Comparison of ENCODE assay signal across 9 cellular contexts in the genomic region with DNA sequence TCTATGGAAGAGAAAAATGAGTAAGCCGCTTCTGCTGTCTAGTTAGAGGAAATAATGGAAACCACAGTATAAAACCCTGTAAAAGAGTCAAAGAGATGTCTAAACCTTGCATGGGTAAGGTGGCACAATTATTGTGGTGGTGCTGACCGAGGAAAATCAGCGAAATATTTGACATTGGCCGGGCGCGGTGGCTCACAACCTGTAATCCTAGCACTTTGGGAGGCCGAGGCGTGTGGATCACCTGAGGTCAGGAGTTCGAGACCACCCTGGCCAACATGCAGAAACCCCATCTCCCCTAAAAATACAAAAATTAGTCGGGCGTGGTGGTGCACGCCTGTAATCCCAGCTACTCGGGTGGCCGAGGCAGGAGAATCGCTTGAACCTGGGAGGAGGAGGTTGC. TPM values are rescaled to one million over a fixed set of nuclear protein-coding genes. Genes with fewer than 3 reads are reported as not detected.
DNase-seq lines count a peak whose midpoint lies in the region; ATAC-seq, FAIRE-seq and TF ChIP-seq lines count a peak whose summit lies in the region.
"Not testable (repeated sequence)": the region's sequence is repeated elsewhere in the genome, so short reads cannot be mapped to it uniquely, and the experiment has no call there.
"Had no signal": no experiment of that assay in that cellular context is flagged by ENCODE, and none has a peak within 500 bp of the region (broad histone marks: within the 10 kb centered on the region; RNA-seq: fewer than 3 reads in every experiment).

No MANE protein-coding gene starts in this region.

- peak overlapping the region; percentile 87 for H3K9ac ChIP-seq in BLaER1
- peak overlapping the region; percentile 68 for H3K9ac ChIP-seq in SK-N-MC (ENCODE audit: insufficient read length)
- peak overlapping the region in 1 of 4 experiments; percentile 6; a peak in 1 of 7 replicates for H3K9ac ChIP-seq in H1 (replicated peaks in 1 of 4; ENCODE audit: extremely low read depth in 1 of 4, low read depth in 3 of 4, low read length in 3 of 4)
- H3K9ac ChIP-seq in kidney (ENCODE audit: low read length in 2 of 2) = peak overlapping the region; percentile 34 to 60

- ATAC-seq in HG02981 (IDR thresholded peaks at IDR 0.05; ENCODE audit: unreplicated experiment) = peak; percentile 1

- not testable (repeated sequence) for H2BK120ac ChIP-seq in H1 (replicated peaks; ENCODE audit: low read depth, low read length)

- 86% methylated on average over 15 of the region's 15 CpGs; no CpG with 5 or more reads in 1 of the 2 experiments for WGBS in H1 (ENCODE audit: extremely low coverage in 1 of 2, insufficient coverage in 1 of 2, insufficient read length in 1 of 2, insufficient replicate concordance in 2 of 2, low coverage in 1 of 2, low lambda C conversion rate in 2 of 2, missing lambda C conversion rate in 1 of 2), 2 experiments
- 81% methylated on average over 15 of the region's 15 CpGs for WGBS in suprapubic skin

- H2BK15ac ChIP-seq in H1 (ENCODE audit: low read length) = not testable (repeated sequence)

- peak overlapping the region; percentile 85 for H3K4me2 ChIP-seq in BLaER1
- H3K4me2 ChIP-seq in H1 (ENCODE audit: insufficient read depth in 1 of 2, low read depth in 2 of 2, low read length in 2 of 2) = peak overlapping the region in 1 of 2 experiments; percentile 86; a peak in 3 of 4 replicates

- H3K4me1 ChIP-seq in BLaER1 = peaks cover 33% of the 10 kb centered on the region
- peaks cover 2 to 12% (median 5%) of the 10 kb centered on the region in 4 experiments; a peak in 6 of 7 replicates for H3K4me1 ChIP-seq in H1 (replicated peaks in 1 of 4; ENCODE audit: control insufficient read depth in 3 of 4, insufficient read depth in 4 of 4, low read length in 3 of 4)
- not testable (repeated sequence) for H3K4me1 ChIP-seq in kidney (ENCODE audit: control insufficient read depth in 1 of 2, insufficient read depth in 1 of 2, low read depth in 1 of 2, low read length in 2 of 2)
- H3K4me1 ChIP-seq in neuron (ENCODE audit: insufficient read depth, low read length) = peaks cover 19% of the 10 kb centered on the region
- peaks cover 20% of the 10 kb centered on the region for H3K4me1 ChIP-seq in suprapubic skin

- H2AK5ac ChIP-seq in H1 (ENCODE audit: low read depth, low read length) = not testable (repeated sequence)

- not testable (repeated sequence) for H3K9me3 ChIP-seq in BLaER1; SK-N-MC (ENCODE audit: low read depth, low read length); H1 (ENCODE audit: insufficient read depth in 2 of 2, low read depth in 1 of 2, low read length in 1 of 2); kidney (ENCODE audit: control insufficient read depth in 1 of 2, low read length in 2 of 2); neuron (ENCODE audit: low read length); suprapubic skin

- H3K4me3 Mint-ChIP-seq in activated naive CD4-positive, alpha-beta T cell treated with anti-CD3 and anti-CD28 coated beads, Interleukin-2, amount 50 U/mL, for 24 hours = peak overlapping the region; percentile 96

- H3K56ac ChIP-seq in H1 (replicated peaks; ENCODE audit: insufficient read length, low read depth, low read length) = not testable (repeated sequence)

- not testable (repeated sequence) for H3K79me1 ChIP-seq in H1 (ENCODE audit: low read depth, low read length)

- POLR2A ChIA-PET in H1 (lab: Charles Lee; ENCODE audit: partially characterized antibody) = interaction anchor here (0.7 to 2.2 kb wide), 8 partner anchors 8 to 57 kb away, joined by 3 to 24 read pairs (median 4); no protein-coding TSS in a partner anchor

- not testable (repeated sequence) for TF ChIP-seq EP300 in H1 (IDR thresholded peaks at IDR 0.05; ENCODE audit: borderline replicate concordance in 1 of 2, low read depth in 2 of 2, low read length in 2 of 2); suprapubic skin (IDR thresholded peaks at IDR 0.05)

- peak overlapping the region; percentile 72; the same call in 1 of the 2 replicates for H4K8ac ChIP-seq in H1 (ENCODE audit: extremely low read depth, insufficient read depth, low read length)

- H4K91ac ChIP-seq in H1 (replicated peaks; ENCODE audit: insufficient read length, low read length) = not testable (repeated sequence)

- peak overlapping the region; percentile 91 for H3K27ac Mint-ChIP-seq in activated naive CD4-positive, alpha-beta T cell treated with anti-CD3 and anti-CD28 coated beads, Interleukin-2, amount 50 U/mL, for 24 hours

- not testable (repeated sequence) for H2BK5ac ChIP-seq in H1 (ENCODE audit: low read depth, low read length)

- peak overlapping the region; percentile 55; the same call in 1 of the 2 replicates for H2AFZ ChIP-seq in H1 (ENCODE audit: low read length)
- H2AFZ ChIP-seq in neuron (ENCODE audit: low read depth, low read length) = peak overlapping the region; percentile 77

- H3K36me3 ChIP-seq in BLaER1 (peaks cover 23% of the 10 kb centered on the region), SK-N-MC (ENCODE audit: insufficient read depth, low read length) (peaks cover 30% of the 10 kb centered on the region), H1 (ENCODE audit: control insufficient read depth in 2 of 4, insufficient read depth in 4 of 4, low read length in 3 of 4) (peaks cover 2 to 15% (median 8%) of the 10 kb centered on the region in 4 experiments), neuron (ENCODE audit: insufficient read depth, low read length) (peaks cover 14% of the 10 kb centered on the region)
- H3K36me3 ChIP-seq in kidney (ENCODE audit: control insufficient read depth in 1 of 2, insufficient read depth in 2 of 2, low read length in 2 of 2); suprapubic skin: not testable (repeated sequence)

- H3K14ac ChIP-seq in H1 (ENCODE audit: insufficient read length) = not testable (repeated sequence)

- CTCF ChIA-PET in H1 (lab: Charles Lee; ENCODE audit: partially characterized antibody) = interaction anchor here (1.1 kb wide), 1 partner anchor 11 kb away, joined by 3 read pairs; no protein-coding TSS in a partner anchor

- DNase-seq in SK-N-MC (ENCODE audit: low read depth, low spot score); H1 (ENCODE audit: low read depth in 1 of 2, low spot score in 2 of 2); kidney; suprapubic skin (ENCODE audit: low spot score in 2 of 2): not testable (repeated sequence)

- FAIRE-seq in H1 (lab: Jason Lieb, UNC); kidney (lab: Jason Lieb, UNC): not testable (repeated sequence)

- not testable (repeated sequence) for H2BK12ac ChIP-seq in H1 (ENCODE audit: low read depth, low read length)

- TF ChIP-seq CTCF in H1 (IDR thresholded peaks at IDR 0.05; ENCODE audit: control extremely low read depth in 1 of 3, insufficient read depth in 1 of 3, low read depth in 1 of 3, low read length in 3 of 3); kidney (IDR thresholded peaks at IDR 0.05; ENCODE audit: borderline replicate concordance, extremely low read depth, insufficient read depth); suprapubic skin (IDR thresholded peaks at IDR 0.05): not testable (repeated sequence)

- not testable (repeated sequence) for H3K9me3 Mint-ChIP-seq in activated naive CD4-positive, alpha-beta T cell treated with anti-CD3 and anti-CD28 coated beads, Interleukin-2, amount 50 U/mL, for 24 hours

- peaks cover 11% of the 10 kb centered on the region for H3K36me3 Mint-ChIP-seq in activated naive CD4-positive, alpha-beta T cell treated with anti-CD3 and anti-CD28 coated beads, Interleukin-2, amount 50 U/mL, for 24 hours

- peaks cover 32% of the 10 kb centered on the region for H4K20me1 ChIP-seq in BLaER1
- peaks cover 6 to 15% of the 10 kb centered on the region in 2 experiments for H4K20me1 ChIP-seq in H1 (replicated peaks in 1 of 2; ENCODE audit: control insufficient read depth in 1 of 2, insufficient read depth in 2 of 2, low read length in 2 of 2)

- TF ChIP-seq POLR2A in H1 (IDR thresholded peaks at IDR 0.05; ENCODE audit: control extremely low read depth in 1 of 2, low read depth in 2 of 2, low read length in 2 of 2); suprapubic skin (IDR thresholded peaks at IDR 0.05): not testable (repeated sequence)

- H3K27ac ChIP-seq in BLaER1 (peak overlapping the region; percentile 52), kidney (ENCODE audit: low read depth in 2 of 2, low read length in 2 of 2) (peak overlapping the region in 1 of 2 donors; percentile 37)
- not testable (repeated sequence) for H3K27ac ChIP-seq in SK-N-MC; H1 (ENCODE audit: low read depth, low read length); suprapubic skin

- H3K27me3 ChIP-seq in BLaER1; H1 (replicated peaks in 1 of 4; ENCODE audit: control insufficient read depth in 3 of 4, extremely low read depth in 1 of 4, insufficient read depth in 3 of 4, low read length in 3 of 4); neuron (ENCODE audit: insufficient read depth, low read length); suprapubic skin: not testable (repeated sequence)

- not testable (repeated sequence) for TF ChIP-seq RAD21 in H1 (IDR thresholded peaks at IDR 0.05 in 1 of 2, conservative IDR thresholded peaks at IDR 0.05 in 1 of 2; ENCODE audit: low read depth in 2 of 2, low read length in 2 of 2)

- peaks cover 45% of the 10 kb centered on the region for H3K4me1 Mint-ChIP-seq in activated naive CD4-positive, alpha-beta T cell treated with anti-CD3 and anti-CD28 coated beads, Interleukin-2, amount 50 U/mL, for 24 hours

- intact Hi-C loops in kidney (cut with DNase I) = not testable (repeated sequence)

- not testable (repeated sequence) for H4K5ac ChIP-seq in H1 (ENCODE audit: insufficient read length, low read depth, low read length)

- H3K79me2 ChIP-seq in H1 (ENCODE audit: control insufficient read depth in 1 of 2, insufficient read depth in 2 of 2, low read length in 2 of 2) = peaks cover 0 to 38% of the 10 kb centered on the region in 2 experiments

- not testable (repeated sequence) for H3K23ac ChIP-seq in H1 (ENCODE audit: insufficient read length)

- not testable (repeated sequence) for H3K4ac ChIP-seq in H1 (replicated peaks; ENCODE audit: insufficient read length, low read depth, low read length)

- H2BK20ac ChIP-seq in H1 (ENCODE audit: low read length) = not testable (repeated sequence)

- H3K27me3 Mint-ChIP-seq in activated naive CD4-positive, alpha-beta T cell treated with anti-CD3 and anti-CD28 coated beads, Interleukin-2, amount 50 U/mL, for 24 hours = not testable (repeated sequence)

- H3K18ac ChIP-seq in H1 (ENCODE audit: extremely low read depth, low read length) = not testable (repeated sequence)

- not testable (repeated sequence) for H3K23me2 ChIP-seq in H1 (ENCODE audit: low read depth, low read length)

- peak overlapping the region; percentile 74 for H3K4me3 ChIP-seq in BLaER1
- peak overlapping the region; percentile 96 for H3K4me3 ChIP-seq in SK-N-MC
- H3K4me3 ChIP-seq in H1 (ENCODE audit: extremely low read depth in 1 of 4, insufficient read depth in 2 of 4, low read depth in 3 of 4, low read length in 4 of 4) = peak overlapping the region in 2 of 4 experiments; percentile 87 to 97; a peak in 3 of 8 replicates
- peak overlapping the region; percentile 51 to 69 for H3K4me3 ChIP-seq in kidney (ENCODE audit: low read length in 2 of 2)
- H3K4me3 ChIP-seq in neuron (ENCODE audit: low read length) = peak overlapping the region; percentile 89
- peak overlapping the region; percentile 91 for H3K4me3 ChIP-seq in suprapubic skin

RNA-seq across cellular contexts. Expression of a gene that starts 0.5 kb away (rescaled TPM):
- 132 and 134 TPM in 2 replicates for total RNA-seq in H1 (2021; fragmentation: NEBNext Ultra II Directional; extraction: Animal tissue kit (Norgen Biotek cat#: 25700))
- polyA plus RNA-seq in H1 (2011; rRNA removed) (42.3 and 60.2 TPM in 2 replicates), kidney (ENCODE audit: insufficient read depth, low read depth, low replicate concordance) (10.1 TPM)
- polyA plus RNA-seq in H1 (2011; cell fraction: cytosol; rRNA removed) = 75.4 TPM
- polyA plus RNA-seq in H1 (2011; cell fraction: nucleus; rRNA removed) = 35.6 TPM
- polyA plus RNA-seq in H1 (2012, experiment 1 of 2) = 89.0 to 133 TPM (median 103 TPM) in 4 replicates
- polyA plus RNA-seq in H1 (2012, experiment 2 of 2) = 9.6 TPM
- 66.7 TPM for polyA plus RNA-seq in H1 (2013, experiment 1 of 2)
- polyA plus RNA-seq in H1 (2013, experiment 2 of 2) = 65.1 TPM
- 133 and 159 TPM in 2 replicates for polyA minus RNA-seq in H1 (2011; rRNA and poly(A)+ RNA removed)
- polyA minus RNA-seq in H1 (2011; cell fraction: cytosol; rRNA and poly(A)+ RNA removed) = 65.2 TPM
- 63.7 TPM for polyA minus RNA-seq in H1 (2011; cell fraction: nucleus; rRNA and poly(A)+ RNA removed)
- total RNA-seq in kidney (11.9 TPM), suprapubic skin (10 to 100 TPM in 1 of 4 donors, 1 to 10 TPM in 3; 6.6 to 13.5 (median 7.8) TPM)

RNA-seq across cellular contexts. Expression of a gene that starts 39.8 kb away (rescaled TPM):
- 0.06 and 0.11 TPM in 2 replicates for total RNA-seq in H1 (2021; fragmentation: NEBNext Ultra II Directional; extraction: Animal tissue kit (Norgen Biotek cat#: 25700))
- polyA plus RNA-seq in H1 (2011; rRNA removed) (0.03 TPM in 1 of 2 replicates, not detected in the other), kidney (ENCODE audit: insufficient read depth, low read depth, low replicate concordance) (0.19 TPM)
- polyA plus RNA-seq in H1 (2011; cell fraction: cytosol; rRNA removed) = not detected
- 0.04 TPM for polyA plus RNA-seq in H1 (2011; cell fraction: nucleus; rRNA removed)
- polyA plus RNA-seq in H1 (2012, experiment 1 of 2) = not detected in 4 replicates
- not detected for polyA plus RNA-seq in H1 (2012, experiment 2 of 2)
- 0.02 TPM for polyA plus RNA-seq in H1 (2013, experiment 1 of 2)
- polyA plus RNA-seq in H1 (2013, experiment 2 of 2) = 0.02 TPM
- polyA minus RNA-seq in H1 (2011; rRNA and poly(A)+ RNA removed) = 0.05 and 0.06 TPM in 2 replicates
- polyA minus RNA-seq in H1 (2011; cell fraction: cytosol; rRNA and poly(A)+ RNA removed) = not detected
- polyA minus RNA-seq in H1 (2011; cell fraction: nucleus; rRNA and poly(A)+ RNA removed) = 0.20 TPM
- total RNA-seq in kidney (not detected), suprapubic skin (not detected)
- total RNA-seq: Right ventricle myocardium inferior had no signal
